10 cellular contexts compared by ENCODE assay signal in genomic region chr16:10576390-10577304, GRCh38. TPM values are rescaled to one million over a fixed set of nuclear protein-coding genes. Genes with fewer than 3 reads are reported as not detected.
DNase-seq lines count a peak whose midpoint lies in the region; TF ChIP-seq lines count a peak whose summit lies in the region.
"Had no signal": no experiment of that assay in that cellular context is flagged by ENCODE, and none has a peak within 500 bp of the region (broad histone marks: within the 10 kb centered on the region; RNA-seq: fewer than 3 reads in every experiment).

No MANE protein-coding gene starts in this region.

- no peak overlapping the region for H2BK120ac ChIP-seq in neuronal stem cell (ENCODE audit: low read depth, low read length)

- no peak overlapping the region for H3K4me3 ChIP-seq in PC-9
- no peak overlapping the region for H3K4me3 ChIP-seq in fibroblast of the aortic adventitia (ENCODE audit: low read depth, low read length)
- no peak overlapping the region for H3K4me3 ChIP-seq in neuronal stem cell (ENCODE audit: low read length in 2 of 2)

- H3K18ac ChIP-seq in neuronal stem cell (ENCODE audit: low read length): peak overlapping the region; percentile 6

- no peak overlapping the region for H2BK15ac ChIP-seq in neuronal stem cell (ENCODE audit: low read length)

- no peaks in the 10 kb centered on the region for H3K9me3 ChIP-seq in PC-9 (ENCODE audit: insufficient read depth, low read depth)
- H3K9me3 ChIP-seq in neuronal stem cell (replicated peaks in 1 of 2; ENCODE audit: control insufficient read depth in 2 of 2, insufficient read depth in 1 of 2, low read depth in 1 of 2, low read length in 2 of 2): no peaks in the 10 kb centered on the region

- H3K4me2 ChIP-seq in PC-9 (0 out of 2 replicates have a peak overlapping the region, but pooled peaks have one; percentile 4), neuronal stem cell (ENCODE audit: insufficient read depth, low read length, poor library complexity, severe bottlenecking) (no peak overlapping the region)

- no TSS peak for BruUV-seq in PC-9 (replicated peaks; lab: Mats Ljungman, UMichigan)

- peaks cover 2% of the 10 kb centered on the region for H3K79me1 ChIP-seq in neuronal stem cell (ENCODE audit: low read depth, low read length)

- H3K23ac ChIP-seq in neuronal stem cell (ENCODE audit: low read depth, low read length, poor library complexity): no peak overlapping the region

- H4K8ac ChIP-seq in neuronal stem cell (ENCODE audit: low read depth, low read length): no peak overlapping the region

- POLR2A ChIA-PET in PC-9 (lab: Charles Lee; ENCODE audit: unreplicated experiment): interaction anchor here (0.5 to 0.6 kb wide), 3 partner anchors 18 to 51 kb away, joined by 3 to 33 read pairs (median 4); no protein-coding TSS in a partner anchor

- no peak overlapping the region for H2BK5ac ChIP-seq in neuronal stem cell (ENCODE audit: low read length)

- intact Hi-C loops in PC-9 (cut with micrococcal nuclease; ENCODE audit: unreplicated experiment): no loop called here

- peaks cover 41% of the 10 kb centered on the region for H3K4me1 ChIP-seq in PC-9 (replicated peaks; ENCODE audit: insufficient read depth)
- H3K4me1 ChIP-seq in neuronal stem cell (ENCODE audit: control insufficient read depth in 2 of 2, insufficient read depth in 1 of 2, low read depth in 1 of 2, low read length in 2 of 2): peaks cover 21 to 31% of the 10 kb centered on the region in 2 donors

- H3K27me3 ChIP-seq in PC-9 (ENCODE audit: insufficient read depth, low read depth) (no peaks in the 10 kb centered on the region), neuronal stem cell (ENCODE audit: control insufficient read depth in 3 of 3, insufficient read depth in 3 of 3, low read depth in 1 of 3, low read length in 3 of 3) (no peaks in the 10 kb centered on the region)

- no peak overlapping the region for H3K4ac ChIP-seq in neuronal stem cell (ENCODE audit: low read length)

- H3K27ac Mint-ChIP-seq in type B pancreatic cell: peak overlapping the region; percentile 41
- H3K27ac Mint-ChIP-seq: CD8-positive, alpha-beta T cell; stimulated activated naive CD8-positive, alpha-beta T cell treated with anti-CD3 and anti-CD28 coated beads, Interleukin-15, amount 100 ng/mL, for 72 hours had no signal

- H2AK5ac ChIP-seq in neuronal stem cell (ENCODE audit: low read depth, low read length): no peak overlapping the region

- peaks cover 49% of the 10 kb centered on the region for H3K4me1 Mint-ChIP-seq in type B pancreatic cell (ENCODE audit: unreplicated experiment)

- CTCF ChIA-PET in PC-9 (lab: Charles Lee): no interaction called here

- peaks cover 18% of the 10 kb centered on the region; the same call in 1 of the 2 replicates for H3F3A ChIP-seq in PC-9 (ENCODE audit: insufficient read depth, low read depth)

- H3K27ac ChIP-seq in PC-9: no peak overlapping the region
- no peak overlapping the region for H3K27ac ChIP-seq in neuronal stem cell (replicated peaks; ENCODE audit: low read length)

- H3K9me3 Mint-ChIP-seq in type B pancreatic cell: no peaks in the 10 kb centered on the region
- H3K9me3 Mint-ChIP-seq: activated naive CD4-positive, alpha-beta T cell treated with anti-CD3 and anti-CD28 coated beads, Interleukin-2, amount 50 U/mL, for 72 hours; CD8-positive, alpha-beta T cell; stimulated activated naive CD8-positive, alpha-beta T cell treated with anti-CD3 and anti-CD28 coated beads, Interleukin-15, amount 100 ng/mL, for 72 hours had no signal

- H2AFZ ChIP-seq in PC-9: no peak overlapping the region
- peak overlapping the region; percentile 49 for H2AFZ ChIP-seq in neuronal stem cell (ENCODE audit: low read length)

- peak overlapping the region; percentile 85 for H3K4me3 Mint-ChIP-seq in type B pancreatic cell
- H3K4me3 Mint-ChIP-seq: CD8-positive, alpha-beta T cell; stimulated activated naive CD8-positive, alpha-beta T cell treated with anti-CD3 and anti-CD28 coated beads, Interleukin-15, amount 100 ng/mL, for 72 hours had no signal

- no CpG with 5 or more reads among the region's 17 CpGs for WGBS in neuronal stem cell (ENCODE audit: extremely low coverage in 2 of 2, insufficient read length in 2 of 2, insufficient replicate concordance in 1 of 2), 2 donors

- H3K27me3 Mint-ChIP-seq in type B pancreatic cell: no peaks in the 10 kb centered on the region

- TF ChIP-seq CTCF in PC-9 (conservative IDR thresholded peaks at IDR 0.05) (no peak), fibroblast of the aortic adventitia (IDR thresholded peaks at IDR 0.05; ENCODE audit: insufficient read depth, low read length) (no peak), type B pancreatic cell (conservative IDR thresholded peaks at IDR 0.05) (no peak)

- H3K14ac ChIP-seq in neuronal stem cell (ENCODE audit: low read length): no peak overlapping the region

- H3K36me3 ChIP-seq in PC-9 (ENCODE audit: low read depth) (no peaks in the 10 kb centered on the region), neuronal stem cell (replicated peaks in 1 of 2; ENCODE audit: control insufficient read depth in 2 of 2, insufficient read depth in 2 of 2, low read length in 2 of 2) (no peaks in the 10 kb centered on the region)

- peaks cover 4% of the 10 kb centered on the region for H3K36me3 Mint-ChIP-seq in type B pancreatic cell
- H3K36me3 Mint-ChIP-seq: activated naive CD4-positive, alpha-beta T cell treated with anti-CD3 and anti-CD28 coated beads, Interleukin-2, amount 50 U/mL, for 72 hours; CD8-positive, alpha-beta T cell had no signal

- no peak overlapping the region for H4K91ac ChIP-seq in neuronal stem cell (ENCODE audit: low read depth, low read length, poor library complexity)

- H2BK12ac ChIP-seq in neuronal stem cell (ENCODE audit: low read length): no peak overlapping the region

- H4K20me1 ChIP-seq in PC-9 (ENCODE audit: insufficient read depth): peaks cover 6% of the 10 kb centered on the region

- H3K9me2 ChIP-seq in PC-9 (ENCODE audit: insufficient read depth): no peaks in the 10 kb centered on the region

- peaks cover 62% of the 10 kb centered on the region for H3K79me2 ChIP-seq in PC-9 (ENCODE audit: low read depth)

- DNase-seq in PC-9: no peak
- peak; percentile 15 for DNase-seq in fibroblast of the aortic adventitia (ENCODE audit: low read depth)
- DNase-seq in neuronal stem cell (ENCODE audit: low spot score): no peak
- DNase-seq in type B pancreatic cell (ENCODE audit: extremely low spot score, unreplicated experiment): no peak
- no peak for DNase-seq in Kasumi-1 (lab: John Stamatoyannopoulos, UW)
- no peak for DNase-seq in activated naive CD4-positive, alpha-beta T cell treated with Interleukin-2 at 50 U/mL for 16 hours
- no peak for DNase-seq in MV-4-11 (lab: John Stamatoyannopoulos, UW)
- DNase-seq: CD8-positive, alpha-beta T cell; stimulated activated naive CD8-positive, alpha-beta T cell treated with anti-CD3 and anti-CD28 coated beads, Interleukin-15, amount 100 ng/mL, for 72 hours had no signal

- H3K9ac ChIP-seq in neuronal stem cell (ENCODE audit: low read depth, low read length, poor library complexity): peak overlapping the region; percentile 33

RNA-seq across cellular contexts. Expression of gene EMP2, which starts 3.8 kb away (rescaled TPM):
- 82.5 and 137 TPM in 2 replicates for total RNA-seq in PC-9 (2021)
- 6.8 and 31.1 TPM in 2 replicates for total RNA-seq in fibroblast of the aortic adventitia (ENCODE audit: low replicate concordance)
- polyA plus RNA-seq in neuronal stem cell (2013, experiment 1 of 2): 22.1 TPM
- 23.3 TPM for polyA plus RNA-seq in neuronal stem cell (2013, experiment 2 of 2)
- 36.3 and 57.9 TPM in 2 replicates for total RNA-seq in type B pancreatic cell (ENCODE audit: low replicate concordance)
- total RNA-seq: activated naive CD4-positive, alpha-beta T cell treated with anti-CD3 and anti-CD28 coated beads, Interleukin-2, amount 50 U/mL, for 72 hours; CD8-positive, alpha-beta T cell had no signal
